Comparison of ENCODE assay signal across 8 cellular contexts in the genomic region with DNA sequence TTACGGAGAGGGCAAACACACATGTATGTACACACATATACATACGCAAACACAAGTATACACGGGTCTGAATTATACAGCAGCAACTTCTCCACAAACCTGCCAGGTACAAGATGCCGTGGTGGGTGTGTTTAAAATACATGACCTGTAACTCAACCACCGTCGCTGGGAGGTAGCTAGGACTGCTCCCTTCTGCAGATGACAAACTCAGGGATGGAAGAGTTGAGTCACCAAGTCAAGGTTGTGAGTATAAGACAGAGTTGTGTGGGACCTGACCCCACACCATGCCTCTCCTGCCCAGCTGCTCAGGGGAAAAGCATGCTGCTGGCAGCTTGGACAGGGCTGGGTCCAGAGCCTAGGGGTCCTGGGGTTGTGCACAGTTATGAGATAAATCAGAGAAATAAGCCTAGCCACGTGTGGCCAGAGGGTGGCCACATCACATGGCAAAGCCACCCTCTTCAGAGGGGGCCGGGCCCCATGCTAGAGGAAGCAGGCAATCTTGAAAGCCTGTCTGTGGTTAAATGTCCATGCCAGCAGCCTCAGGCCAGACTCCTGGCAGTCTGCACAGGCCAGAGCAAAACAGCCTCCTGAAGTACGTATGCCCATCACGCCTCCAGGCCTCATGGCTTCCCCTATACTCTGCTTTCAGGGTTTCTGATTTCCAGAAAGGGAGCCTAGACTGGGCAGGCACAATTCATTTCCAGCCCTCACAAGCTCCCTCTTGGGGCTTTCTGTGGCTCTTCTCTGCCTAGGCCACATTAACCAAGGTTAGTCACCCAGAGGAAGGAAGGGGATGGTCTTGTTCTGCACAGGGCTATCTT.
DNase-seq lines count a peak whose midpoint lies in the region; ATAC-seq and TF ChIP-seq lines count a peak whose summit lies in the region.

No MANE protein-coding gene starts in this region.

- H3K9me3 ChIP-seq in left lung, result no peaks in the 10 kb centered on the region

- H3K36me3 ChIP-seq in left lung, result peaks cover 0 to 17% of the 10 kb centered on the region in 2 donors

- no peak overlapping the region for H3K4me3 ChIP-seq in left lung

- no peaks in the 10 kb centered on the region for H3K36me3 Mint-ChIP-seq in activated T-cell treated with anti-CD3 and anti-CD28 coated beads, Interleukin-2, amount 50 U/mL, for 72 hours (ENCODE audit: insufficient read depth in 2 of 2)

- H3K27ac ChIP-seq in left lung, result no peak overlapping the region

- H3K4me3 Mint-ChIP-seq in activated T-cell treated with anti-CD3 and anti-CD28 coated beads, Interleukin-2, amount 50 U/mL, for 72 hours, result peak overlapping the region; percentile 51 to 78

- H3K4me1 Mint-ChIP-seq in activated T-cell treated with anti-CD3 and anti-CD28 coated beads, Interleukin-2, amount 50 U/mL, for 72 hours (ENCODE audit: low read depth), result peaks cover 43% of the 10 kb centered on the region

- ATAC-seq in GM19023 (IDR thresholded peaks at IDR 0.05; ENCODE audit: unreplicated experiment) (peak; percentile 68), HG03469 (IDR thresholded peaks at IDR 0.05; ENCODE audit: unreplicated experiment) (peak; percentile 49), left lung (peak; percentile 63), HG02840 (IDR thresholded peaks at IDR 0.05; ENCODE audit: low FRiP score, unreplicated experiment) (no peak)
- peak; percentile 88 to 92 for ATAC-seq in activated T-cell treated with anti-CD3 and anti-CD28 coated beads, Interleukin-2, amount 50 U/mL, for 72 hours (replicated peaks in 1 of 2)

- H3K27me3 ChIP-seq in left lung, result no peaks in the 10 kb centered on the region

- peaks cover 13 to 39% of the 10 kb centered on the region in 2 donors for H3K4me1 ChIP-seq in left lung

- TF ChIP-seq CTCF in left lung (IDR thresholded peaks at IDR 0.05), result no peak

- intact Hi-C loops in left lung (cut with DNase I), result no loop called here

- H3K27me3 Mint-ChIP-seq in activated T-cell treated with anti-CD3 and anti-CD28 coated beads, Interleukin-2, amount 50 U/mL, for 72 hours (ENCODE audit: low read depth), result no peaks in the 10 kb centered on the region

- peak overlapping the region; percentile 89 for H3K27ac Mint-ChIP-seq in activated T-cell treated with anti-CD3 and anti-CD28 coated beads, Interleukin-2, amount 50 U/mL, for 72 hours

- DNase-seq in AG08396 (ENCODE audit: low spot score) (peak; percentile 57), left lung (peak in 1 of 2 donors; percentile 70), NCI-H1694 (lab: John Stamatoyannopoulos, UW) (no peak), HuH-7 (ENCODE audit: low spot score) (no peak)
- peak; percentile 67 to 70 for DNase-seq in activated T-cell treated with anti-CD3 and anti-CD28 coated beads, Interleukin-2, amount 50 U/mL, for 72 hours

- no peaks in the 10 kb centered on the region for H3K9me3 Mint-ChIP-seq in activated T-cell treated with anti-CD3 and anti-CD28 coated beads, Interleukin-2, amount 50 U/mL, for 72 hours

Comparison
In these comparisons a context has a peak if more than half of its experiments do, and no peak if none do; other contexts are left out.
1. DNase-seq: peak in AG08396 (single experiment) and activated T-cell treated with anti-CD3 and anti-CD28 coated beads, Interleukin-2, amount 50 U/mL, for 72 hours (2 of 2); none in NCI-H1694 (single experiment) and HuH-7 (single experiment).